Comparison of ENCODE assay signal across 22 cellular contexts in the genomic region with DNA sequence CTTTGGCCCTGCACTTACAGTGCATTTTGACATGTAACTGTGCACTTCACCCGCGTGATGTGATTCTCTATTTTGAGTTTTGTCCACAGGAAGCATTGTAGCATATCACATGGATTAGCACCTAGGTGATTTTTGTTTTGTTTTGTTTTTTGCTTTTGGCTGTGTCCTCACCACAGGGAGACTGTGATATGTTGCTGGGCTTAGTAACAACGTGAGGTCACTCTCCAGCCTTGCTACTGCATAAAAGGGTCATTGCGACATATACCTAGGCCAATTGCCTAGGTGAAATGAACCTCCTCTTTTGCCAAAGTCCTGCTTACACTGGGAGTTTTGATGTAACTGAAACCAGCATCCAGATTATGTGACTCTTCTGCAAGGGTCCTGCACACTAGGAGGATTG.
"Had no signal": no experiment of that assay in that cellular context is flagged by ENCODE, and none has a peak within 500 bp of the region (broad histone marks: within the 10 kb centered on the region; RNA-seq: fewer than 3 reads in every experiment).

No MANE protein-coding gene starts in this region.

- H3K9me3 ChIP-seq: SJCRH30 had no signal

- FAIRE-seq: HTR-8/SVneo, RCC 7860 had no signal

- H3K4me1 ChIP-seq: SJCRH30 had no signal

- H3K4me3 ChIP-seq: SJCRH30 had no signal

- H3K36me3 ChIP-seq: SJCRH30 had no signal

- H3K27me3 ChIP-seq: SJCRH30 had no signal

- ATAC-seq: SK-N-SH treated with all-trans-retinoic acid at 6 μM for 48 hours had no signal

- H3K27ac ChIP-seq: HL-60, SJCRH30 had no signal

- DNase-seq: KBM-7, MV-4-11, NCI-H1048, NCI-H1105, NCI-H1417, NCI-H1436 treated with DMSO at 0.1 percent for 48 hours, NCI-H1694, NCI-H187 treated with DMSO at 0.1 percent for 48 hours, NCI-H2029 treated with DMSO at 0.1 percent for 48 hours, NCI-H2171 treated with DMSO at 0.1 percent for 48 hours, NCI-H345, NCI-H446 treated with DMSO at 0.1 percent for 48 hours, NCI-H524, NCI-H526 treated with DMSO at 0.1 percent for 48 hours, NCI-H748 treated with DMSO at 0.1 percent for 48 hours, RPMI8226, SHP77 treated with DMSO at 0.1 percent for 48 hours, SJCRH30 had no signal
